Comparison of ENCODE assay signal across 12 cellular contexts in genomic region chr3:23405081-23405480, GRCh38.
DNase-seq lines count a peak whose midpoint lies in the region; ATAC-seq and TF ChIP-seq lines count a peak whose summit lies in the region.
"Had no signal": no experiment of that assay in that cellular context is flagged by ENCODE, and none has a peak within 500 bp of the region (broad histone marks: within the 10 kb centered on the region; RNA-seq: fewer than 3 reads in every experiment).

No MANE protein-coding gene starts in this region.

- H3K4me2 ChIP-seq in BLaER1 = peak overlapping the region; percentile 69

- H4K20me1 ChIP-seq in BLaER1 = peaks cover 63% of the 10 kb centered on the region

- ATAC-seq in GM19035 (IDR thresholded peaks at IDR 0.05; ENCODE audit: unreplicated experiment) (peak; percentile 55), HG02610 (IDR thresholded peaks at IDR 0.05; ENCODE audit: unreplicated experiment) (peak; percentile 47), HG03575 (IDR thresholded peaks at IDR 0.05; ENCODE audit: extremely low read depth, insufficient number of reproducible peaks, low FRiP score, unreplicated experiment) (peak; percentile 40), SK-N-SH treated with all-trans-retinoic acid at 6 μM for 48 hours (no peak)
- ATAC-seq in stimulated activated naive CD8-positive, alpha-beta T cell treated with anti-CD3 and anti-CD28 coated beads, Interleukin-15, amount 100 ng/mL, for 72 hours = no peak
- ATAC-seq: gastrocnemius medialis had no signal

- H3K9ac ChIP-seq in BLaER1 = no peak overlapping the region

- H3K4me3 Mint-ChIP-seq in stimulated activated naive CD8-positive, alpha-beta T cell treated with anti-CD3 and anti-CD28 coated beads, Interleukin-15, amount 100 ng/mL, for 72 hours = no peak overlapping the region
- H3K4me3 Mint-ChIP-seq: activated CD4-positive, alpha-beta memory T cell treated with anti-CD3 and anti-CD28 coated beads for 36 hours had no signal

- no peak for DNase-seq in SW 1271 (lab: John Stamatoyannopoulos, UW)
- no peak for DNase-seq in stimulated activated naive CD8-positive, alpha-beta T cell treated with anti-CD3 and anti-CD28 coated beads, Interleukin-15, amount 100 ng/mL, for 72 hours
- DNase-seq in DMS114 treated with DMSO at 0.1 percent for 48 hours (lab: John Stamatoyannopoulos, UW; ENCODE audit: unreplicated experiment) = no peak
- DNase-seq: activated CD4-positive, alpha-beta memory T cell treated with anti-CD3 and anti-CD28 coated beads for 36 hours; gastrocnemius medialis; ovary; stimulated activated naive CD4-positive, alpha-beta T cell had no signal

- peaks cover 40% of the 10 kb centered on the region for H3K4me1 ChIP-seq in BLaER1

- peaks cover 28% of the 10 kb centered on the region for H3K27me3 Mint-ChIP-seq in stimulated activated naive CD8-positive, alpha-beta T cell treated with anti-CD3 and anti-CD28 coated beads, Interleukin-15, amount 100 ng/mL, for 72 hours
- H3K27me3 Mint-ChIP-seq: activated CD4-positive, alpha-beta memory T cell treated with anti-CD3 and anti-CD28 coated beads for 36 hours had no signal

- H3K4me3 ChIP-seq in BLaER1 = no peak overlapping the region
- H3K4me3 ChIP-seq: gastrocnemius medialis, ovary had no signal

- peaks cover 12% of the 10 kb centered on the region; the same call in 1 of the 2 replicates for H3K27me3 ChIP-seq in BLaER1
- H3K27me3 ChIP-seq: gastrocnemius medialis, ovary had no signal

- no peaks in the 10 kb centered on the region for H3K9me3 ChIP-seq in BLaER1
- H3K9me3 ChIP-seq: gastrocnemius medialis, ovary had no signal

- no peak overlapping the region for H3K27ac ChIP-seq in BLaER1
- H3K27ac ChIP-seq: gastrocnemius medialis, ovary had no signal

- H3K27ac Mint-ChIP-seq in stimulated activated naive CD8-positive, alpha-beta T cell treated with anti-CD3 and anti-CD28 coated beads, Interleukin-15, amount 100 ng/mL, for 72 hours = no peak overlapping the region
- H3K27ac Mint-ChIP-seq: activated CD4-positive, alpha-beta memory T cell treated with anti-CD3 and anti-CD28 coated beads for 36 hours had no signal

- H3K4me1 Mint-ChIP-seq in stimulated activated naive CD8-positive, alpha-beta T cell treated with anti-CD3 and anti-CD28 coated beads, Interleukin-15, amount 100 ng/mL, for 72 hours = peaks cover 17% of the 10 kb centered on the region

- no peaks in the 10 kb centered on the region for H3K36me3 ChIP-seq in BLaER1
- H3K36me3 ChIP-seq: gastrocnemius medialis, ovary had no signal

- H3K9me3 Mint-ChIP-seq in stimulated activated naive CD8-positive, alpha-beta T cell treated with anti-CD3 and anti-CD28 coated beads, Interleukin-15, amount 100 ng/mL, for 72 hours = no peaks in the 10 kb centered on the region
- H3K9me3 Mint-ChIP-seq: activated CD4-positive, alpha-beta memory T cell treated with anti-CD3 and anti-CD28 coated beads for 36 hours had no signal

TF ChIP-seq in SK-N-SH treated with all-trans-retinoic acid at 6 μM for 48 hours, 23 proteins besides CTCF, POLR2A, EP300 and RAD21:
- TF ChIP-seq PATZ1 (CRISPR knock-in tag; IDR thresholded peaks at IDR 0.05; ENCODE audit: borderline replicate concordance) (no peak), BACH2 (CRISPR knock-in tag; IDR thresholded peaks at IDR 0.05; ENCODE audit: borderline replicate concordance) (no peak), RARB (CRISPR knock-in tag; IDR thresholded peaks at IDR 0.05) (no peak), ZFP3 (CRISPR knock-in tag; IDR thresholded peaks at IDR 0.05) (no peak), GLIS3 (CRISPR knock-in tag; IDR thresholded peaks at IDR 0.05) (no peak)

Comparison
In these comparisons a context has a peak if more than half of its experiments do, and no peak if none do; other contexts are left out.
1. ATAC-seq: peak in GM19035 (single experiment), HG02610 (single experiment) and HG03575 (single experiment); none in SK-N-SH treated with all-trans-retinoic acid at 6 μM for 48 hours (single experiment) and stimulated activated naive CD8-positive, alpha-beta T cell treated with anti-CD3 and anti-CD28 coated beads, Interleukin-15, amount 100 ng/mL, for 72 hours (single experiment).